In the genomic region with DNA sequence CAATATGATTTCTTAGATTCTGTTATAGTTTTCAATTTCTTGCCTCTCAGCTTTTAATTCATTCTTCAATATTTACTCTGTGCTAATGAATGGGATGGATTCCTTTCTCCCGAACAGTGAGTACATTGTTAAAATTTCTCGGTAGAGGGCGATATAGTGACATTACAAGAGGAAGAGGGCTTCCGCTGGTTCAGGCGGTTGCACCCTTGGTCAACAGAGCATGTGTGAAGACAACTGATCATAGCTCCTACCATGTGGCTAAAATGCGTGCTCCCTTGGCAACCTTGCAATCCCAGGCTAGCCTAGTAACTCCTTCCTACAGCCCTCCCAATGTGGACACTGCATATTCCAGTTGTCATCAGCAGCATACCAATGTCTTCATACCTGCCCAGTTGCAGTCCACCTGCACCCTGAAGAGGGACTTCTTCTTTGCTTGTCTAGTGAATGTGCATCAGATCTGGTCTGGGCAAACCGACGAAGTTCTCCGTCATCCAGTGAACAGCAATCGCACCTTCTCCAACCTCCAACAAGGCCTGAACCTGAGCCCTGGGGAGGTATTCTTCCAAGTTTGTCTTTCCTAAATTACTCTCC, we compare ENCODE assay signal across 9 cellular contexts.
DNase-seq lines count a peak whose midpoint lies in the region; ATAC-seq, FAIRE-seq and TF ChIP-seq lines count a peak whose summit lies in the region.
"Had no signal": no experiment of that assay in that cellular context is flagged by ENCODE, and none has a peak within 500 bp of the region (broad histone marks: within the 10 kb centered on the region; RNA-seq: fewer than 3 reads in every experiment).

No MANE protein-coding gene starts in this region.

- H3K9me3 Mint-ChIP-seq in HFFc6, result peaks cover 20% of the 10 kb centered on the region

- H3K4me1 ChIP-seq in osteoblast (ENCODE audit: insufficient read depth, low read length), result no peaks in the 10 kb centered on the region
- H3K4me1 ChIP-seq in suprapubic skin, result peaks cover 20% of the 10 kb centered on the region

- no peaks in the 10 kb centered on the region for H3K4me1 Mint-ChIP-seq in HFFc6 (ENCODE audit: low read depth)

- H3K27me3 ChIP-seq in bronchial epithelial cell (ENCODE audit: control insufficient read depth, insufficient read depth, low read length), result no peaks in the 10 kb centered on the region
- H3K27me3 ChIP-seq in osteoblast (ENCODE audit: insufficient read depth, low read length), result no peaks in the 10 kb centered on the region
- no peaks in the 10 kb centered on the region for H3K27me3 ChIP-seq in suprapubic skin
- H3K27me3 ChIP-seq: MG63 had no signal

- H3K27me3 Mint-ChIP-seq in HFFc6 (ENCODE audit: insufficient read depth), result no peaks in the 10 kb centered on the region

- TF ChIP-seq CTCF in bronchial epithelial cell (IDR thresholded peaks at IDR 0.05; ENCODE audit: insufficient read depth, low read length, severe bottlenecking), result peak; percentile 3
- TF ChIP-seq CTCF in osteoblast (IDR thresholded peaks at IDR 0.05; ENCODE audit: extremely low read depth, low read depth, low read length), result peak; percentile 13
- no peak for TF ChIP-seq CTCF in HFFc6 (IDR thresholded peaks at IDR 0.05)
- no peak for TF ChIP-seq CTCF in suprapubic skin (IDR thresholded peaks at IDR 0.05)

- H3K4me3 ChIP-seq in Jurkat, Clone E6-1 (ENCODE audit: low read length), result no peak overlapping the region
- H3K4me3 ChIP-seq in bronchial epithelial cell (ENCODE audit: low read depth, low read length) (no peak overlapping the region), osteoblast (ENCODE audit: insufficient read depth, low read length) (no peak overlapping the region), suprapubic skin (no peak overlapping the region)
- H3K4me3 ChIP-seq: MG63 had no signal

- no peaks in the 10 kb centered on the region for H3K79me2 ChIP-seq in osteoblast (ENCODE audit: insufficient read depth, low read length)

- no peak overlapping the region for H2AFZ ChIP-seq in osteoblast (ENCODE audit: low read length)

- no peaks in the 10 kb centered on the region for H4K20me1 ChIP-seq in osteoblast (ENCODE audit: insufficient read depth, low read length)

- TF ChIP-seq POLR2A in GM18505 (IDR thresholded peaks at IDR 0.05; ENCODE audit: borderline replicate concordance, extremely low read depth, insufficient read depth, insufficient read length) (no peak), suprapubic skin (IDR thresholded peaks at IDR 0.05) (no peak)

- H3K9me3 ChIP-seq in osteoblast (ENCODE audit: low read depth, low read length), result no peaks in the 10 kb centered on the region
- no peaks in the 10 kb centered on the region for H3K9me3 ChIP-seq in suprapubic skin
- H3K9me3 ChIP-seq: MG63 had no signal

- FAIRE-seq in bronchial epithelial cell (lab: Jason Lieb, UNC), result no peak

- H3K27ac ChIP-seq in osteoblast (ENCODE audit: low read depth, low read length) (no peak overlapping the region), suprapubic skin (no peak overlapping the region)

- no peak overlapping the region for H3K27ac Mint-ChIP-seq in HFFc6

- peak; percentile 19 for DNase-seq in Jurkat, Clone E6-1 (ENCODE audit: low read depth, low spot score)
- DNase-seq in bronchial epithelial cell (ENCODE audit: low read depth), result peak; percentile 21
- peak; percentile 21 for DNase-seq in osteoblast (ENCODE audit: insufficient read length, low spot score, missing footprints)
- no peak for DNase-seq in NCI-H1417 treated with DMSO at 0.1 percent for 48 hours (lab: John Stamatoyannopoulos, UW)
- DNase-seq in HFFc6, result no peak
- DNase-seq in putamen (ENCODE audit: low spot score), result no peak
- DNase-seq in suprapubic skin (ENCODE audit: low spot score in 2 of 2), result no peak
- DNase-seq: MG63 had no signal

- H3K4me3 Mint-ChIP-seq in HFFc6, result no peak overlapping the region

- 69% methylated on average over 10 of the region's 10 CpGs for WGBS in suprapubic skin

- no peak overlapping the region for H3K4me2 ChIP-seq in osteoblast (ENCODE audit: insufficient read depth, low read length)

- no peak for TF ChIP-seq EP300 in suprapubic skin (IDR thresholded peaks at IDR 0.05)

- H3K36me3 ChIP-seq in bronchial epithelial cell (ENCODE audit: control insufficient read depth, insufficient read depth, low read length), result no peaks in the 10 kb centered on the region
- H3K36me3 ChIP-seq in osteoblast (ENCODE audit: insufficient read depth, low read length), result no peaks in the 10 kb centered on the region
- no peaks in the 10 kb centered on the region for H3K36me3 ChIP-seq in suprapubic skin
- H3K36me3 ChIP-seq: MG63 had no signal

- H3K36me3 Mint-ChIP-seq in HFFc6 (ENCODE audit: low read depth), result no peaks in the 10 kb centered on the region

- peak; percentile 96 for ATAC-seq in GM18505 (IDR thresholded peaks at IDR 0.05; ENCODE audit: unreplicated experiment)

Comparison
In these comparisons a context has a peak if more than half of its experiments do, and no peak if none do; other contexts are left out.
1. DNase-seq: peak in Jurkat, Clone E6-1 (single experiment), bronchial epithelial cell (single experiment) and osteoblast (single experiment); none in NCI-H1417 treated with DMSO at 0.1 percent for 48 hours (single experiment), HFFc6 (single experiment), putamen (single experiment) and suprapubic skin (0 of 2).
2. CTCF ChIP-seq: peak in bronchial epithelial cell (single experiment) and osteoblast (single experiment); none in HFFc6 (single experiment) and suprapubic skin (0 of 2).